In genomic region chr16:10895053-10895946, GRCh38 we compare ENCODE assay signal across 10 cellular contexts. TPM values are rescaled to one million over a fixed set of nuclear protein-coding genes. Genes with fewer than 3 reads are reported as not detected.
A peak's percentile ranks its signal among the peaks of the same experiment; 100 is the strongest.
DNase-seq lines count a peak whose midpoint lies in the region; ATAC-seq and TF ChIP-seq lines count a peak whose summit lies in the region.
"Had no signal": no experiment of that assay in that cellular context is flagged by ENCODE, and none has a peak within 500 bp of the region (broad histone marks: within the 10 kb centered on the region; RNA-seq: fewer than 3 reads in every experiment).

No MANE protein-coding gene starts in this region.

- no peaks in the 10 kb centered on the region for H3K27me3 Mint-ChIP-seq in activated B cell treated with CpG ODN at 0.5 μM for 24 hours

- H3K4me1 ChIP-seq in right atrium auricular region (no peaks in the 10 kb centered on the region), left ventricle myocardium inferior (peaks cover 7% of the 10 kb centered on the region), upper lobe of right lung (no peaks in the 10 kb centered on the region)
- H3K4me1 ChIP-seq: body of pancreas, parathyroid adenoma had no signal

- H3K36me3 Mint-ChIP-seq in activated B cell treated with CpG ODN at 0.5 μM for 24 hours (ENCODE audit: low read depth): peaks cover 90% of the 10 kb centered on the region

- H3K4me1 Mint-ChIP-seq in activated B cell treated with CpG ODN at 0.5 μM for 24 hours: peaks cover 99% of the 10 kb centered on the region

- intact Hi-C loops in Right ventricle myocardium superior (cut with DNase I): no loop called here
- intact Hi-C loops in activated B cell treated with CpG ODN at 0.5 μM for 24 hours (cut with micrococcal nuclease): no loop called here
- intact Hi-C loops in left ventricle myocardium inferior (cut with micrococcal nuclease): no loop called here
- intact Hi-C loops in upper lobe of right lung (cut with DNase I): no loop called here

- no peak overlapping the region for H3K27ac ChIP-seq in right atrium auricular region
- H3K27ac ChIP-seq in left ventricle myocardium inferior (replicated peaks): no peak overlapping the region
- no peak overlapping the region for H3K27ac ChIP-seq in upper lobe of right lung
- H3K27ac ChIP-seq: parathyroid adenoma had no signal

- H3K9me3 Mint-ChIP-seq in activated B cell treated with CpG ODN at 0.5 μM for 24 hours: peaks cover 2% of the 10 kb centered on the region

- H3K27ac Mint-ChIP-seq in activated B cell treated with CpG ODN at 0.5 μM for 24 hours: peak overlapping the region; percentile 91

- H3K27me3 ChIP-seq in right atrium auricular region (no peaks in the 10 kb centered on the region), left ventricle myocardium inferior (ENCODE audit: low read depth) (peaks cover 5% of the 10 kb centered on the region), upper lobe of right lung (no peaks in the 10 kb centered on the region)
- H3K27me3 ChIP-seq: body of pancreas had no signal

- DNase-seq in Right ventricle myocardium superior: peak; percentile 70
- no peak for DNase-seq in right atrium auricular region (ENCODE audit: low spot score)
- DNase-seq in activated B cell treated with CpG ODN at 0.5 μM for 24 hours: peak; percentile 60
- DNase-seq in left ventricle myocardium inferior: peak; percentile 54
- no peak for DNase-seq in upper lobe of right lung
- DNase-seq in NCI-H446 (lab: John Stamatoyannopoulos, UW): no peak
- DNase-seq in dedifferentiated amniotic fluid mesenchymal stem cell (ENCODE audit: extremely low spot score): no peak

- no peak for TF ChIP-seq CTCF in right atrium auricular region (IDR thresholded peaks at IDR 0.05)
- no peak for TF ChIP-seq CTCF in activated B cell treated with CpG ODN at 0.5 μM for 24 hours (IDR thresholded peaks at IDR 0.05)
- no peak for TF ChIP-seq CTCF in left ventricle myocardium inferior (IDR thresholded peaks at IDR 0.05; ENCODE audit: borderline replicate concordance)
- no peak for TF ChIP-seq CTCF in upper lobe of right lung (IDR thresholded peaks at IDR 0.05)

- no peaks in the 10 kb centered on the region for H3K9me3 ChIP-seq in right atrium auricular region
- no peaks in the 10 kb centered on the region for H3K9me3 ChIP-seq in left ventricle myocardium inferior (replicated peaks)
- H3K9me3 ChIP-seq in upper lobe of right lung: no peaks in the 10 kb centered on the region
- H3K9me3 ChIP-seq: body of pancreas had no signal

- H3K4me3 ChIP-seq in right atrium auricular region: no peak overlapping the region
- no peak overlapping the region for H3K4me3 ChIP-seq in left ventricle myocardium inferior
- no peak overlapping the region for H3K4me3 ChIP-seq in upper lobe of right lung
- H3K4me3 ChIP-seq: body of pancreas had no signal

- POLR2A ChIA-PET in activated B cell treated with CpG ODN at 0.5 μM for 24 hours (lab: Charles Lee): interaction anchor here (0.6 to 4.3 kb wide), 12 partner anchors 8 to 1804 kb away, joined by 3 to 73 read pairs (median 6); partner anchors contain the start of genes CIITA and HAPSTR1

- H3K36me3 ChIP-seq in right atrium auricular region: no peaks in the 10 kb centered on the region
- H3K36me3 ChIP-seq in left ventricle myocardium inferior: peaks cover 10% of the 10 kb centered on the region
- peaks cover 14% of the 10 kb centered on the region for H3K36me3 ChIP-seq in upper lobe of right lung

- peak overlapping the region; percentile 67 for H3K4me3 Mint-ChIP-seq in activated B cell treated with CpG ODN at 0.5 μM for 24 hours

- CTCF ChIA-PET in activated B cell treated with CpG ODN at 0.5 μM for 24 hours (lab: Charles Lee): no interaction called here

- ATAC-seq in Right ventricle myocardium superior (ENCODE audit: poor library complexity): peak; percentile 65
- no peak for ATAC-seq in activated B cell treated with CpG ODN at 0.5 μM for 24 hours (ENCODE audit: low read depth)
- peak; percentile 55 for ATAC-seq in upper lobe of right lung
- no peak for ATAC-seq in GM21737 (IDR thresholded peaks at IDR 0.05; ENCODE audit: unreplicated experiment)
- ATAC-seq: body of pancreas had no signal

RNA-seq across cellular contexts. Expression of gene CIITA, which starts 18.3 kb away (rescaled TPM):
- total RNA-seq in Right ventricle myocardium superior: 7.9 TPM
- 1 to 10 TPM; 3.2 to 3.4 TPM for total RNA-seq in right atrium auricular region
- total RNA-seq in activated B cell treated with CpG ODN at 0.5 μM for 24 hours: 332 and 401 TPM in 2 replicates
- 9.4 TPM for total RNA-seq in left ventricle myocardium inferior
- total RNA-seq in upper lobe of right lung: 78.9 TPM

RNA-seq across cellular contexts. Expression of gene DEXI, which starts 47.0 kb away (rescaled TPM):
- 112 TPM for total RNA-seq in Right ventricle myocardium superior
- total RNA-seq in right atrium auricular region: 100 to 1,000 TPM; 129 to 164 TPM
- total RNA-seq in activated B cell treated with CpG ODN at 0.5 μM for 24 hours: 18.0 and 19.8 TPM in 2 replicates
- 110 TPM for total RNA-seq in left ventricle myocardium inferior
- 36.3 TPM for total RNA-seq in upper lobe of right lung

RNA-seq across cellular contexts. Expression of gene CLEC16A, which starts 49.1 kb away (rescaled TPM):
- total RNA-seq in Right ventricle myocardium superior (20.9 TPM), right atrium auricular region (10 to 100 TPM; 24.1 to 49.0 TPM), activated B cell treated with CpG ODN at 0.5 μM for 24 hours (53.4 and 57.6 TPM in 2 replicates), left ventricle myocardium inferior (24.6 TPM), upper lobe of right lung (36.9 TPM)

Comparison
In these comparisons a context has a peak if more than half of its experiments do, and no peak if none do; other contexts are left out.
1. DNase-seq: peak in Right ventricle myocardium superior (single experiment), activated B cell treated with CpG ODN at 0.5 μM for 24 hours (single experiment) and left ventricle myocardium inferior (single experiment); none in right atrium auricular region (single experiment), upper lobe of right lung (single experiment), NCI-H446 (0 of 2) and dedifferentiated amniotic fluid mesenchymal stem cell (single experiment).
2. ATAC-seq: peak in Right ventricle myocardium superior (single experiment) and upper lobe of right lung (single experiment); none in activated B cell treated with CpG ODN at 0.5 μM for 24 hours (single experiment) and GM21737 (single experiment).